In genomic region chr2:173124441-173124840, GRCh38 we compare ENCODE assay signal across 14 cellular contexts. TPM values are rescaled to one million over a fixed set of nuclear protein-coding genes. Genes with fewer than 3 reads are reported as not detected.
A peak's percentile ranks its signal among the peaks of the same experiment; 100 is the strongest.
DNase-seq lines count a peak whose midpoint lies in the region; ATAC-seq, FAIRE-seq and TF ChIP-seq lines count a peak whose summit lies in the region.
"Had no signal": no experiment of that assay in that cellular context is flagged by ENCODE, and none has a peak within 500 bp of the region (broad histone marks: within the 10 kb centered on the region; RNA-seq: fewer than 3 reads in every experiment).

No MANE protein-coding gene starts in this region.

- no peak for FAIRE-seq in GM19239 (lab: Jason Lieb, UNC)
- FAIRE-seq: kidney had no signal

- no peak overlapping the region for H3K4me3 ChIP-seq in ascending aorta
- H3K4me3 ChIP-seq: uterus had no signal

- ATAC-seq in Right ventricle myocardium inferior, result peak; percentile 51
- ATAC-seq in left cardiac atrium, result peak; percentile 56 to 91
- ATAC-seq: activated CD4-positive, alpha-beta T cell treated with anti-CD3 and anti-CD28 coated beads for 36 hours; activated T-helper 17 cell treated with anti-CD3 and anti-CD28 coated beads, Interleukin-2, amount 50 U/mL, for 72 hours had no signal

- no peaks in the 10 kb centered on the region for H3K9me3 ChIP-seq in ascending aorta
- H3K9me3 ChIP-seq: uterus had no signal

- no peaks in the 10 kb centered on the region for H3K36me3 ChIP-seq in ascending aorta
- H3K36me3 ChIP-seq: uterus had no signal

- H3K4me1 ChIP-seq in ascending aorta, result peaks cover 0 to 2% of the 10 kb centered on the region in 2 donors

- H3K27ac ChIP-seq in ascending aorta, result no peak overlapping the region
- H3K27ac ChIP-seq: HL-60, uterus had no signal

- intact Hi-C loops in Right ventricle myocardium inferior (cut with DNase I), result no loop called here
- intact Hi-C loops in cardiac septum (cut with DNase I), result no loop called here
- intact Hi-C loops in left cardiac atrium (cut with DNase I), result no loop called here
- intact Hi-C loops in ascending aorta (cut with DNase I), result no loop called here

- DNase-seq in Right ventricle myocardium inferior (ENCODE audit: missing footprints), result no peak
- no peak for DNase-seq in cardiac septum (ENCODE audit: low spot score)
- peak; percentile 36 for DNase-seq in UCSD-AML1 (lab: John Stamatoyannopoulos, UW; ENCODE audit: unreplicated experiment)
- no peak for DNase-seq in left cardiac atrium
- DNase-seq in GM19239 (ENCODE audit: insufficient read length, low spot score), result no peak
- DNase-seq in RPMI8226, result no peak
- no peak for DNase-seq in NCI-H1436 treated with DMSO at 0.1 percent for 48 hours (lab: John Stamatoyannopoulos, UW)
- DNase-seq in ascending aorta (ENCODE audit: low spot score in 2 of 2), result no peak
- DNase-seq: activated CD4-positive, alpha-beta T cell treated with anti-CD3 and anti-CD28 coated beads for 36 hours; kidney; NCI-H748 treated with DMSO at 0.1 percent for 48 hours; uterus had no signal

- H3K27me3 ChIP-seq in ascending aorta, result no peaks in the 10 kb centered on the region
- H3K27me3 ChIP-seq: uterus had no signal

- TF ChIP-seq CTCF in ascending aorta (IDR thresholded peaks at IDR 0.05), result no peak

RNA-seq across cellular contexts. Expression of gene MAP3K20, which starts 48.8 kb away (rescaled TPM):
- 435 TPM for total RNA-seq in Right ventricle myocardium inferior
- 519 TPM for total RNA-seq in cardiac septum
- 100 to 1,000 TPM; 204 to 206 TPM for total RNA-seq in left cardiac atrium
- 21.3 TPM for total RNA-seq in ascending aorta
